In genomic region chr5:137894586-137894985, GRCh38 we compare ENCODE assay signal across 1 cellular context.
A peak's percentile ranks its signal among the peaks of the same experiment; 100 is the strongest.
TF ChIP-seq lines count a peak whose summit lies in the region.

No MANE protein-coding gene starts in this region.

TF ChIP-seq in HepG2, 621 proteins besides CTCF, POLR2A, EP300 and RAD21:
- TF ChIP-seq CENPBD1 (CRISPR knock-in tag; IDR thresholded peaks at IDR 0.05; ENCODE audit: borderline replicate concordance, low read depth): no peak
- TF ChIP-seq SMARCC2 (IDR thresholded peaks at IDR 0.05): no peak
- TF ChIP-seq PRMT3 (CRISPR knock-in tag; IDR thresholded peaks at IDR 0.05; ENCODE audit: borderline replicate concordance, low read depth): no peak
- TF ChIP-seq FOXP1 (IDR thresholded peaks at IDR 0.05): no peak
- TF ChIP-seq FOXP1 (CRISPR knock-in tag; IDR thresholded peaks at IDR 0.05): 0 out of 2 replicates have a peak, but pooled peaks have one; percentile 9
- TF ChIP-seq ZNF619 (CRISPR knock-in tag; IDR thresholded peaks at IDR 0.05): no peak
TF ChIP-seq in HepG2: peak in this region for 1.
